ENCODE assay signal across 1 cellular context in the genomic region with DNA sequence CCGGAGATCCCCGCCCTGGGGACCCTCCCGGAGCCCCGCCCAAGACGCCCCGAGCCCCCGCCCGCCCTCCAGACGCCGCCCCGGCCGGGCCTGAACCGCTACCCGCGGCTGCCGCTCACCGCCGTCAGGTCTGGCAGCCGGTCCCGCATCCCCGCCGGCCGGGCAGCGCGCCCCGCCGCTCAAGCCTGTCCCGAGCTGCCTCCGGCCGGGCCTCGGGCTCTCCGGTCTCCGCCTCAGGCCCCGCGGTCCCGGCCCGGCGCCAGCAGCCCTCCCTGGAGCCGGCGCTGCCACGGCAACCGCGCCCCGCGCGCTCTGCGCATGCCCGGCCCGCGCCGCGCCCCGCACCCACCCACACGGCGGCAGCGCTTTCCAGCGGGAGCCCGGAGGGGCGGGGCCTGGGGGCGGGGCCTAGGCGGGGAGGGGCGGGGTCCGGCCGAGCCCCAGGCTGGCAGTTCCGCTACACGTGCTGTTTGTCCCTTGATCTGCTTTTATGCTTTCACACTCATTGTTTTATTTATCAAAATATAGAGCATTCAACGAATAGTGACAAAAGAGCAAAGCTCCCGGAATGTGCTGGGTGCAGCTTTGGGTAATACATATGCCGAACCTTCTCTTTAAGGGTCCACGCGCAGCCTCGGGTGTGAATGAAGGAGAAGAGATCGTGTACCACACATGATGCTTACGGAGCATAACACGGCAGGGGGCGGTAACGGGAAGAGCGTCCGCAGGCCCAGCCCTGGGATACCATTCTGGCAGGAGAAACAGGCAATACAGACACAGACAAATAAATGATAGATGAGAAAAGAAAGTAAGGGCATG.
TF ChIP-seq lines count a peak whose summit lies in the region.

A gene (minus strand): TSS at position 300 of the 819 bp plus-strand sequence. CDS start 151 bp downstream, at position 149.

TF ChIP-seq in K562, 482 proteins besides CTCF, POLR2A, EP300 and RAD21 (continued from another document and continues in another):
- TF ChIP-seq, protein P1, sequence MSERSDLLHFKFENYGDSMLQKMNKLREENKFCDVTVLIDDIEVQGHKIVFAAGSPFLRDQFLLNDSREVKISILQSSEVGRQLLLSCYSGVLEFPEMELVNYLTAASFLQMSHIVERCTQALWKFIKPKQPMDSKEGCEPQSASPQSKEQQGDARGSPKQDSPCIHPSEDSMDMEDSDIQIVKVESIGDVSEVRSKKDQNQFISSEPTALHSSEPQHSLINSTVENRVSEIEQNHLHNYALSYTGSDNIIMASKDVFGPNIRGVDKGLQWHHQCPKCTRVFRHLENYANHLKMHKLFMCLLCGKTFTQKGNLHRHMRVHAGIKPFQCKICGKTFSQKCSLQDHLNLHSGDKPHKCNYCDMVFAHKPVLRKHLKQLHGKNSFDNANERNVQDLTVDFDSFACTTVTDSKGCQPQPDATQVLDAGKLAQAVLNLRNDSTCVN (CRISPR knock-in tag; IDR thresholded peaks at IDR 0.05): no peak
- peak; percentile 85 for TF ChIP-seq RB1 (IDR thresholded peaks at IDR 0.05; ENCODE audit: low read depth)
- TF ChIP-seq, protein P2, sequence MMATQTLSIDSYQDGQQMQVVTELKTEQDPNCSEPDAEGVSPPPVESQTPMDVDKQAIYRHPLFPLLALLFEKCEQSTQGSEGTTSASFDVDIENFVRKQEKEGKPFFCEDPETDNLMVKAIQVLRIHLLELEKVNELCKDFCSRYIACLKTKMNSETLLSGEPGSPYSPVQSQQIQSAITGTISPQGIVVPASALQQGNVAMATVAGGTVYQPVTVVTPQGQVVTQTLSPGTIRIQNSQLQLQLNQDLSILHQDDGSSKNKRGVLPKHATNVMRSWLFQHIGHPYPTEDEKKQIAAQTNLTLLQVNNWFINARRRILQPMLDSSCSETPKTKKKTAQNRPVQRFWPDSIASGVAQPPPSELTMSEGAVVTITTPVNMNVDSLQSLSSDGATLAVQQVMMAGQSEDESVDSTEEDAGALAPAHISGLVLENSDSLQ (IDR thresholded peaks at IDR 0.05): no peak
- no peak for TF ChIP-seq BMI1 (IDR thresholded peaks at IDR 0.05; ENCODE audit: low read length)
- 0 out of 2 replicates have a peak, but pooled peaks have one; percentile 50 for TF ChIP-seq ZNF24 (IDR thresholded peaks at IDR 0.05)
- TF ChIP-seq DMBX1 (CRISPR knock-in tag; IDR thresholded peaks at IDR 0.05; ENCODE audit: borderline replicate concordance): peak; percentile 51; the same call in 1 of the 2 replicates
- no peak for TF ChIP-seq POLR2H (tag; IDR thresholded peaks at IDR 0.05; ENCODE audit: low read depth)
- no peak for TF ChIP-seq DACH1 (IDR thresholded peaks at IDR 0.05; ENCODE audit: partially characterized antibody)
- peak; percentile 65 for TF ChIP-seq BRD9 (IDR thresholded peaks at IDR 0.05; ENCODE audit: low read depth, partially characterized antibody)
- TF ChIP-seq, protein P3, sequence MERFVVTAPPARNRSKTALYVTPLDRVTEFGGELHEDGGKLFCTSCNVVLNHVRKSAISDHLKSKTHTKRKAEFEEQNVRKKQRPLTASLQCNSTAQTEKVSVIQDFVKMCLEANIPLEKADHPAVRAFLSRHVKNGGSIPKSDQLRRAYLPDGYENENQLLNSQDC (CRISPR knock-in tag; IDR thresholded peaks at IDR 0.05): no peak
- TF ChIP-seq RCOR1 (IDR thresholded peaks at IDR 0.05; ENCODE audit: borderline replicate concordance in 1 of 2, low read depth in 2 of 2, low read length in 2 of 2): peak; percentile 68 to 85; a peak in 3 of 4 replicates
- TF ChIP-seq ASH1L (IDR thresholded peaks at IDR 0.05; ENCODE audit: borderline replicate concordance, low read depth, partially characterized antibody): peak; percentile 53
- TF ChIP-seq, protein P4, sequence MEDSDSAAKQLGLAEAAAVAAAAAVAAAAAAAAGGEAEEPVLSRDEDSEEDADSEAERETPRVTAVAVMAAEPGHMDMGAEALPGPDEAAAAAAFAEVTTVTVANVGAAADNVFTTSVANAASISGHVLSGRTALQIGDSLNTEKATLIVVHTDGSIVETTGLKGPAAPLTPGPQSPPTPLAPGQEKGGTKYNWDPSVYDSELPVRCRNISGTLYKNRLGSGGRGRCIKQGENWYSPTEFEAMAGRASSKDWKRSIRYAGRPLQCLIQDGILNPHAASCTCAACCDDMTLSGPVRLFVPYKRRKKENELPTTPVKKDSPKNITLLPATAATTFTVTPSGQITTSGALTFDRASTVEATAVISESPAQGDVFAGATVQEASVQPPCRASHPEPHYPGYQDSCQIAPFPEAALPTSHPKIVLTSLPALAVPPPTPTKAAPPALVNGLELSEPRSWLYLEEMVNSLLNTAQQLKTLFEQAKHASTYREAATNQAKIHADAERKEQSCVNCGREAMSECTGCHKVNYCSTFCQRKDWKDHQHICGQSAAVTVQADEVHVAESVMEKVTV (CRISPR knock-in tag; IDR thresholded peaks at IDR 0.05): 0 out of 2 replicates have a peak, but pooled peaks have one; percentile 14
- TF ChIP-seq, protein P5, sequence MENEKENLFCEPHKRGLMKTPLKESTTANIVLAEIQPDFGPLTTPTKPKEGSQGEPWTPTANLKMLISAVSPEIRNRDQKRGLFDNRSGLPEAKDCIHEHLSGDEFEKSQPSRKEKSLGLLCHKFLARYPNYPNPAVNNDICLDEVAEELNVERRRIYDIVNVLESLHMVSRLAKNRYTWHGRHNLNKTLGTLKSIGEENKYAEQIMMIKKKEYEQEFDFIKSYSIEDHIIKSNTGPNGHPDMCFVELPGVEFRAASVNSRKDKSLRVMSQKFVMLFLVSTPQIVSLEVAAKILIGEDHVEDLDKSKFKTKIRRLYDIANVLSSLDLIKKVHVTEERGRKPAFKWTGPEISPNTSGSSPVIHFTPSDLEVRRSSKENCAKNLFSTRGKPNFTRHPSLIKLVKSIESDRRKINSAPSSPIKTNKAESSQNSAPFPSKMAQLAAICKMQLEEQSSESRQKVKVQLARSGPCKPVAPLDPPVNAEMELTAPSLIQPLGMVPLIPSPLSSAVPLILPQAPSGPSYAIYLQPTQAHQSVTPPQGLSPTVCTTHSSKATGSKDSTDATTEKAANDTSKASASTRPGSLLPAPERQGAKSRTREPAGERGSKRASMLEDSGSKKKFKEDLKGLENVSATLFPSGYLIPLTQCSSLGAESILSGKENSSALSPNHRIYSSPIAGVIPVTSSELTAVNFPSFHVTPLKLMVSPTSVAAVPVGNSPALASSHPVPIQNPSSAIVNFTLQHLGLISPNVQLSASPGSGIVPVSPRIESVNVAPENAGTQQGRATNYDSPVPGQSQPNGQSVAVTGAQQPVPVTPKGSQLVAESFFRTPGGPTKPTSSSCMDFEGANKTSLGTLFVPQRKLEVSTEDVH (IDR thresholded peaks at IDR 0.05; ENCODE audit: low read depth, partially characterized antibody): peak; percentile 61
- peak in 1 of 3 experiments; percentile 19 for TF ChIP-seq YY1 (IDR thresholded peaks at IDR 0.05; ENCODE audit: borderline replicate concordance in 1 of 3, control insufficient read depth in 1 of 3, extremely low read depth in 1 of 3, insufficient read depth in 3 of 3, insufficient read length in 1 of 3, insufficient replicate concordance in 2 of 3, low read depth in 1 of 3, low read length in 2 of 3)
- TF ChIP-seq SMARCA4 (IDR thresholded peaks at IDR 0.05): peak; percentile 68; the same call in 1 of the 2 replicates
- TF ChIP-seq, protein P6, sequence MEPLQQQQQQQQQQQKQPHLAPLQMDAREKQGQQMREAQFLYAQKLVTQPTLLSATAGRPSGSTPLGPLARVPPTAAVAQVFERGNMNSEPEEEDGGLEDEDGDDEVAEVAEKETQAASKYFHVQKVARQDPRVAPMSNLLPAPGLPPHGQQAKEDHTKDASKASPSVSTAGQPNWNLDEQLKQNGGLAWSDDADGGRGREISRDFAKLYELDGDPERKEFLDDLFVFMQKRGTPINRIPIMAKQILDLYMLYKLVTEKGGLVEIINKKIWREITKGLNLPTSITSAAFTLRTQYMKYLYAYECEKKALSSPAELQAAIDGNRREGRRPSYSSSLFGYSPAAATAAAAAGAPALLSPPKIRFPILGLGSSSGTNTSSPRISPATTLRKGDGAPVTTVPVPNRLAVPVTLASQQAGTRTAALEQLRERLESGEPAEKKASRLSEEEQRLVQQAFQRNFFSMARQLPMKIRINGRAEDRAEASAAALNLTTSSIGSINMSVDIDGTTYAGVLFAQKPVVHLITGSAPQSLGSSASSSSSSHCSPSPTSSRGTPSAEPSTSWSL (CRISPR knock-in tag; IDR thresholded peaks at IDR 0.05; ENCODE audit: borderline replicate concordance): no peak
- TF ChIP-seq JUN (IDR thresholded peaks at IDR 0.05; ENCODE audit: borderline replicate concordance, low read depth, low read length): peak; percentile 58; the same call in 1 of the 2 replicates
- TF ChIP-seq JUN (CRISPR knock-in tag; IDR thresholded peaks at IDR 0.05; ENCODE audit: borderline replicate concordance): no peak
- no peak for TF ChIP-seq CHD2 (IDR thresholded peaks at IDR 0.05; ENCODE audit: low read depth, low read length)
- TF ChIP-seq, protein P7, sequence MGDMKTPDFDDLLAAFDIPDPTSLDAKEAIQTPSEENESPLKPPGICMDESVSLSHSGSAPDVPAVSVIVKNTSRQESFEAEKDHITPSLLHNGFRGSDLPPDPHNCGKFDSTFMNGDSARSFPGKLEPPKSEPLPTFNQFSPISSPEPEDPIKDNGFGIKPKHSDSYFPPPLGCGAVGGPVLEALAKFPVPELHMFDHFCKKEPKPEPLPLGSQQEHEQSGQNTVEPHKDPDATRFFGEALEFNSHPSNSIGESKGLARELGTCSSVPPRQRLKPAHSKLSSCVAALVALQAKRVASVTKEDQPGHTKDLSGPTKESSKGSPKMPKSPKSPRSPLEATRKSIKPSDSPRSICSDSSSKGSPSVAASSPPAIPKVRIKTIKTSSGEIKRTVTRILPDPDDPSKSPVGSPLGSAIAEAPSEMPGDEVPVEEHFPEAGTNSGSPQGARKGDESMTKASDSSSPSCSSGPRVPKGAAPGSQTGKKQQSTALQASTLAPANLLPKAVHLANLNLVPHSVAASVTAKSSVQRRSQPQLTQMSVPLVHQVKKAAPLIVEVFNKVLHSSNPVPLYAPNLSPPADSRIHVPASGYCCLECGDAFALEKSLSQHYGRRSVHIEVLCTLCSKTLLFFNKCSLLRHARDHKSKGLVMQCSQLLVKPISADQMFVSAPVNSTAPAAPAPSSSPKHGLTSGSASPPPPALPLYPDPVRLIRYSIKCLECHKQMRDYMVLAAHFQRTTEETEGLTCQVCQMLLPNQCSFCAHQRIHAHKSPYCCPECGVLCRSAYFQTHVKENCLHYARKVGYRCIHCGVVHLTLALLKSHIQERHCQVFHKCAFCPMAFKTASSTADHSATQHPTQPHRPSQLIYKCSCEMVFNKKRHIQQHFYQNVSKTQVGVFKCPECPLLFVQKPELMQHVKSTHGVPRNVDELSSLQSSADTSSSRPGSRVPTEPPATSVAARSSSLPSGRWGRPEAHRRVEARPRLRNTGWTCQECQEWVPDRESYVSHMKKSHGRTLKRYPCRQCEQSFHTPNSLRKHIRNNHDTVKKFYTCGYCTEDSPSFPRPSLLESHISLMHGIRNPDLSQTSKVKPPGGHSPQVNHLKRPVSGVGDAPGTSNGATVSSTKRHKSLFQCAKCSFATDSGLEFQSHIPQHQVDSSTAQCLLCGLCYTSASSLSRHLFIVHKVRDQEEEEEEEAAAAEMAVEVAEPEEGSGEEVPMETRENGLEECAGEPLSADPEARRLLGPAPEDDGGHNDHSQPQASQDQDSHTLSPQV (IDR thresholded peaks at IDR 0.05): peak; percentile 94
- TF ChIP-seq GTF2E2 (tag; IDR thresholded peaks at IDR 0.05): peak; percentile 43; the same call in 1 of the 2 replicates
- no peak for TF ChIP-seq ZBED1 (IDR thresholded peaks at IDR 0.05)
- TF ChIP-seq, protein P8, sequence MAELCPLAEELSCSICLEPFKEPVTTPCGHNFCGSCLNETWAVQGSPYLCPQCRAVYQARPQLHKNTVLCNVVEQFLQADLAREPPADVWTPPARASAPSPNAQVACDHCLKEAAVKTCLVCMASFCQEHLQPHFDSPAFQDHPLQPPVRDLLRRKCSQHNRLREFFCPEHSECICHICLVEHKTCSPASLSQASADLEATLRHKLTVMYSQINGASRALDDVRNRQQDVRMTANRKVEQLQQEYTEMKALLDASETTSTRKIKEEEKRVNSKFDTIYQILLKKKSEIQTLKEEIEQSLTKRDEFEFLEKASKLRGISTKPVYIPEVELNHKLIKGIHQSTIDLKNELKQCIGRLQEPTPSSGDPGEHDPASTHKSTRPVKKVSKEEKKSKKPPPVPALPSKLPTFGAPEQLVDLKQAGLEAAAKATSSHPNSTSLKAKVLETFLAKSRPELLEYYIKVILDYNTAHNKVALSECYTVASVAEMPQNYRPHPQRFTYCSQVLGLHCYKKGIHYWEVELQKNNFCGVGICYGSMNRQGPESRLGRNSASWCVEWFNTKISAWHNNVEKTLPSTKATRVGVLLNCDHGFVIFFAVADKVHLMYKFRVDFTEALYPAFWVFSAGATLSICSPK (IDR thresholded peaks at IDR 0.05; ENCODE audit: borderline replicate concordance): no peak
- no peak for TF ChIP-seq PPARD (CRISPR knock-in tag; IDR thresholded peaks at IDR 0.05)
- TF ChIP-seq, protein P9, sequence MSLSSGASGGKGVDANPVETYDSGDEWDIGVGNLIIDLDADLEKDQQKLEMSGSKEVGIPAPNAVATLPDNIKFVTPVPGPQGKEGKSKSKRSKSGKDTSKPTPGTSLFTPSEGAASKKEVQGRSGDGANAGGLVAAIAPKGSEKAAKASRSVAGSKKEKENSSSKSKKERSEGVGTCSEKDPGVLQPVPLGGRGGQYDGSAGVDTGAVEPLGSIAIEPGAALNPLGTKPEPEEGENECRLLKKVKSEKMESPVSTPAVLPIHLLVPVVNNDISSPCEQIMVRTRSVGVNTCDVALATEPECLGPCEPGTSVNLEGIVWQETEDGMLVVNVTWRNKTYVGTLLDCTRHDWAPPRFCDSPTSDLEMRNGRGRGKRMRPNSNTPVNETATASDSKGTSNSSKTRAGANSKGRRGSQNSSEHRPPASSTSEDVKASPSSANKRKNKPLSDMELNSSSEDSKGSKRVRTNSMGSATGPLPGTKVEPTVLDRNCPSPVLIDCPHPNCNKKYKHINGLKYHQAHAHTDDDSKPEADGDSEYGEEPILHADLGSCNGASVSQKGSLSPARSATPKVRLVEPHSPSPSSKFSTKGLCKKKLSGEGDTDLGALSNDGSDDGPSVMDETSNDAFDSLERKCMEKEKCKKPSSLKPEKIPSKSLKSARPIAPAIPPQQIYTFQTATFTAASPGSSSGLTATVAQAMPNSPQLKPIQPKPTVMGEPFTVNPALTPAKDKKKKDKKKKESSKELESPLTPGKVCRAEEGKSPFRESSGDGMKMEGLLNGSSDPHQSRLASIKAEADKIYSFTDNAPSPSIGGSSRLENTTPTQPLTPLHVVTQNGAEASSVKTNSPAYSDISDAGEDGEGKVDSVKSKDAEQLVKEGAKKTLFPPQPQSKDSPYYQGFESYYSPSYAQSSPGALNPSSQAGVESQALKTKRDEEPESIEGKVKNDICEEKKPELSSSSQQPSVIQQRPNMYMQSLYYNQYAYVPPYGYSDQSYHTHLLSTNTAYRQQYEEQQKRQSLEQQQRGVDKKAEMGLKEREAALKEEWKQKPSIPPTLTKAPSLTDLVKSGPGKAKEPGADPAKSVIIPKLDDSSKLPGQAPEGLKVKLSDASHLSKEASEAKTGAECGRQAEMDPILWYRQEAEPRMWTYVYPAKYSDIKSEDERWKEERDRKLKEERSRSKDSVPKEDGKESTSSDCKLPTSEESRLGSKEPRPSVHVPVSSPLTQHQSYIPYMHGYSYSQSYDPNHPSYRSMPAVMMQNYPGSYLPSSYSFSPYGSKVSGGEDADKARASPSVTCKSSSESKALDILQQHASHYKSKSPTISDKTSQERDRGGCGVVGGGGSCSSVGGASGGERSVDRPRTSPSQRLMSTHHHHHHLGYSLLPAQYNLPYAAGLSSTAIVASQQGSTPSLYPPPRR (CRISPR knock-in tag; IDR thresholded peaks at IDR 0.05; ENCODE audit: borderline replicate concordance): no peak
- no peak for TF ChIP-seq NR2C1 (IDR thresholded peaks at IDR 0.05)
- 0 out of 2 replicates have a peak, but pooled peaks have one; percentile 13 for TF ChIP-seq NR2C1 (tag; IDR thresholded peaks at IDR 0.05)
- TF ChIP-seq SMAD4 (CRISPR knock-in tag; conservative IDR thresholded peaks at IDR 0.05): peak; percentile 68
- TF ChIP-seq TEAD1 (CRISPR knock-in tag; IDR thresholded peaks at IDR 0.05): peak in 1 of 2 experiments; percentile 35; a peak in 1 of 4 replicates
- peak; percentile 75 for TF ChIP-seq ZFX (CRISPR knock-in tag; IDR thresholded peaks at IDR 0.05)
- no peak for TF ChIP-seq ZNF184 (CRISPR knock-in tag; IDR thresholded peaks at IDR 0.05)
